Comparison of ENCODE assay signal across 1 cellular context in the genomic region with DNA sequence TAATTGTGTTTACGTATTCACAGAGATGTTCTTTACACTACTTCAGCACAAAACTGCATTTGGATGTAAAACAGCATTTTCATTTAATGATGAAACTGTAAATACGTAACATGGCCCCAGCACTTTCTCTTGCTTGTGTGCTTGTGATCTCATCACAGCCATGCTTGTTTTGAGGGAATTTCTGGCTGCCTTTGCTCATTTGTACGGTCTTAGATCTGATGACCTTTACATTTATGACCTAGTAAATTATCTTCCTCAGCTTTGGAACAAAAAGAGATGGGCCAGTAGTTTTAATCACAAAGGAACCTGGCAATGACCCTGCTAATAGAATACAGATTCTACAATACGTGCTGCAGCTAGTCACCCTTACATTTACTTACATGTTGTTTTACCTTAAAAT.
TF ChIP-seq lines count a peak whose summit lies in the region.

No MANE protein-coding gene starts in this region.

TF ChIP-seq in SK-N-SH treated with all-trans-retinoic acid at 6 μM for 48 hours, 23 proteins besides CTCF, POLR2A, EP300 and RAD21 (continued from another document):
- TF ChIP-seq, protein P1, sequence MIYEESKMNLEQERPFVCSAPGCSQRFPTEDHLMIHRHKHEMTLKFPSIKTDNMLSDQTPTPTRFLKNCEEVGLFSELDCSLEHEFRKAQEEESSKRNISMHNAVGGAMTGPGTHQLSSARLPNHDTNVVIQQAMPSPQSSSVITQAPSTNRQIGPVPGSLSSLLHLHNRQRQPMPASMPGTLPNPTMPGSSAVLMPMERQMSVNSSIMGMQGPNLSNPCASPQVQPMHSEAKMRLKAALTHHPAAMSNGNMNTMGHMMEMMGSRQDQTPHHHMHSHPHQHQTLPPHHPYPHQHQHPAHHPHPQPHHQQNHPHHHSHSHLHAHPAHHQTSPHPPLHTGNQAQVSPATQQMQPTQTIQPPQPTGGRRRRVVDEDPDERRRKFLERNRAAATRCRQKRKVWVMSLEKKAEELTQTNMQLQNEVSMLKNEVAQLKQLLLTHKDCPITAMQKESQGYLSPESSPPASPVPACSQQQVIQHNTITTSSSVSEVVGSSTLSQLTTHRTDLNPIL (CRISPR knock-in tag; IDR thresholded peaks at IDR 0.05; ENCODE audit: low read depth): no peak
- TF ChIP-seq, protein P2, sequence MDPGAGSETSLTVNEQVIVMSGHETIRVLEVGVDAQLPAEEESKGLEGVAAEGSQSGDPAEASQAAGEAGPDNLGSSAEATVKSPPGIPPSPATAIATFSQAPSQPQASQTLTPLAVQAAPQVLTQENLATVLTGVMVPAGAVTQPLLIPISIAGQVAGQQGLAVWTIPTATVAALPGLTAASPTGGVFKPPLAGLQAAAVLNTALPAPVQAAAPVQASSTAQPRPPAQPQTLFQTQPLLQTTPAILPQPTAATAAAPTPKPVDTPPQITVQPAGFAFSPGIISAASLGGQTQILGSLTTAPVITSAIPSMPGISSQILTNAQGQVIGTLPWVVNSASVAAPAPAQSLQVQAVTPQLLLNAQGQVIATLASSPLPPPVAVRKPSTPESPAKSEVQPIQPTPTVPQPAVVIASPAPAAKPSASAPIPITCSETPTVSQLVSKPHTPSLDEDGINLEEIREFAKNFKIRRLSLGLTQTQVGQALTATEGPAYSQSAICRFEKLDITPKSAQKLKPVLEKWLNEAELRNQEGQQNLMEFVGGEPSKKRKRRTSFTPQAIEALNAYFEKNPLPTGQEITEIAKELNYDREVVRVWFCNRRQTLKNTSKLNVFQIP (CRISPR knock-in tag; IDR thresholded peaks at IDR 0.05; ENCODE audit: borderline replicate concordance, low read depth): no peak
- no peak for TF ChIP-seq GLIS3 (CRISPR knock-in tag; IDR thresholded peaks at IDR 0.05)
- TF ChIP-seq, protein P3, sequence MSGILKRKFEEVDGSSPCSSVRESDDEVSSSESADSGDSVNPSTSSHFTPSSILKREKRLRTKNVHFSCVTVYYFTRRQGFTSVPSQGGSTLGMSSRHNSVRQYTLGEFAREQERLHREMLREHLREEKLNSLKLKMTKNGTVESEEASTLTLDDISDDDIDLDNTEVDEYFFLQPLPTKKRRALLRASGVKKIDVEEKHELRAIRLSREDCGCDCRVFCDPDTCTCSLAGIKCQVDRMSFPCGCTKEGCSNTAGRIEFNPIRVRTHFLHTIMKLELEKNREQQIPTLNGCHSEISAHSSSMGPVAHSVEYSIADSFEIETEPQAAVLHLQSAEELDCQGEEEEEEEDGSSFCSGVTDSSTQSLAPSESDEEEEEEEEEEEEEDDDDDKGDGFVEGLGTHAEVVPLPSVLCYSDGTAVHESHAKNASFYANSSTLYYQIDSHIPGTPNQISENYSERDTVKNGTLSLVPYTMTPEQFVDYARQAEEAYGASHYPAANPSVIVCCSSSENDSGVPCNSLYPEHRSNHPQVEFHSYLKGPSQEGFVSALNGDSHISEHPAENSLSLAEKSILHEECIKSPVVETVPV (CRISPR knock-in tag; IDR thresholded peaks at IDR 0.05): no peak
- no peak for TF ChIP-seq BACH2 (CRISPR knock-in tag; IDR thresholded peaks at IDR 0.05; ENCODE audit: borderline replicate concordance)
- no peak for TF ChIP-seq RARB (CRISPR knock-in tag; IDR thresholded peaks at IDR 0.05)
- no peak for TF ChIP-seq ZNF565 (CRISPR knock-in tag; conservative IDR thresholded peaks at IDR 0.05; ENCODE audit: low read depth)
- no peak for TF ChIP-seq ESRRG (CRISPR knock-in tag; IDR thresholded peaks at IDR 0.05)
- TF ChIP-seq TCF4 (CRISPR knock-in tag; IDR thresholded peaks at IDR 0.05; ENCODE audit: borderline replicate concordance): no peak
- TF ChIP-seq CSDC2 (CRISPR knock-in tag; IDR thresholded peaks at IDR 0.05): no peak
- TF ChIP-seq ZNF8 (CRISPR knock-in tag; IDR thresholded peaks at IDR 0.05): no peak
- no peak for TF ChIP-seq SNAI2 (CRISPR knock-in tag; IDR thresholded peaks at IDR 0.05)
- TF ChIP-seq, protein P4, sequence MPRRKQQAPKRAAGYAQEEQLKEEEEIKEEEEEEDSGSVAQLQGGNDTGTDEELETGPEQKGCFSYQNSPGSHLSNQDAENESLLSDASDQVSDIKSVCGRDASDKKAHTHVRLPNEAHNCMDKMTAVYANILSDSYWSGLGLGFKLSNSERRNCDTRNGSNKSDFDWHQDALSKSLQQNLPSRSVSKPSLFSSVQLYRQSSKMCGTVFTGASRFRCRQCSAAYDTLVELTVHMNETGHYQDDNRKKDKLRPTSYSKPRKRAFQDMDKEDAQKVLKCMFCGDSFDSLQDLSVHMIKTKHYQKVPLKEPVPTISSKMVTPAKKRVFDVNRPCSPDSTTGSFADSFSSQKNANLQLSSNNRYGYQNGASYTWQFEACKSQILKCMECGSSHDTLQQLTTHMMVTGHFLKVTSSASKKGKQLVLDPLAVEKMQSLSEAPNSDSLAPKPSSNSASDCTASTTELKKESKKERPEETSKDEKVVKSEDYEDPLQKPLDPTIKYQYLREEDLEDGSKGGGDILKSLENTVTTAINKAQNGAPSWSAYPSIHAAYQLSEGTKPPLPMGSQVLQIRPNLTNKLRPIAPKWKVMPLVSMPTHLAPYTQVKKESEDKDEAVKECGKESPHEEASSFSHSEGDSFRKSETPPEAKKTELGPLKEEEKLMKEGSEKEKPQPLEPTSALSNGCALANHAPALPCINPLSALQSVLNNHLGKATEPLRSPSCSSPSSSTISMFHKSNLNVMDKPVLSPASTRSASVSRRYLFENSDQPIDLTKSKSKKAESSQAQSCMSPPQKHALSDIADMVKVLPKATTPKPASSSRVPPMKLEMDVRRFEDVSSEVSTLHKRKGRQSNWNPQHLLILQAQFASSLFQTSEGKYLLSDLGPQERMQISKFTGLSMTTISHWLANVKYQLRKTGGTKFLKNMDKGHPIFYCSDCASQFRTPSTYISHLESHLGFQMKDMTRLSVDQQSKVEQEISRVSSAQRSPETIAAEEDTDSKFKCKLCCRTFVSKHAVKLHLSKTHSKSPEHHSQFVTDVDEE (CRISPR knock-in tag; IDR thresholded peaks at IDR 0.05): no peak
- TF ChIP-seq, protein P5, sequence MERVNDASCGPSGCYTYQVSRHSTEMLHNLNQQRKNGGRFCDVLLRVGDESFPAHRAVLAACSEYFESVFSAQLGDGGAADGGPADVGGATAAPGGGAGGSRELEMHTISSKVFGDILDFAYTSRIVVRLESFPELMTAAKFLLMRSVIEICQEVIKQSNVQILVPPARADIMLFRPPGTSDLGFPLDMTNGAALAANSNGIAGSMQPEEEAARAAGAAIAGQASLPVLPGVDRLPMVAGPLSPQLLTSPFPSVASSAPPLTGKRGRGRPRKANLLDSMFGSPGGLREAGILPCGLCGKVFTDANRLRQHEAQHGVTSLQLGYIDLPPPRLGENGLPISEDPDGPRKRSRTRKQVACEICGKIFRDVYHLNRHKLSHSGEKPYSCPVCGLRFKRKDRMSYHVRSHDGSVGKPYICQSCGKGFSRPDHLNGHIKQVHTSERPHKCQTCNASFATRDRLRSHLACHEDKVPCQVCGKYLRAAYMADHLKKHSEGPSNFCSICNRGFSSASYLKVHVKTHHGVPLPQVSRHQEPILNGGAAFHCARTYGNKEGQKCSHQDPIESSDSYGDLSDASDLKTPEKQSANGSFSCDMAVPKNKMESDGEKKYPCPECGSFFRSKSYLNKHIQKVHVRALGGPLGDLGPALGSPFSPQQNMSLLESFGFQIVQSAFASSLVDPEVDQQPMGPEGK (CRISPR knock-in tag; IDR thresholded peaks at IDR 0.05; ENCODE audit: borderline replicate concordance): no peak
- no peak for TF ChIP-seq ZNF70 (CRISPR knock-in tag; IDR thresholded peaks at IDR 0.05)
- no peak for TF ChIP-seq TOX (CRISPR knock-in tag; IDR thresholded peaks at IDR 0.05; ENCODE audit: borderline replicate concordance)
- no peak for TF ChIP-seq OSR1 (CRISPR knock-in tag; IDR thresholded peaks at IDR 0.05)
